Comparison of ENCODE assay signal across 8 cellular contexts in genomic region chr4:119209077-119209476, GRCh38. TPM values are rescaled to one million over a fixed set of nuclear protein-coding genes. Genes with fewer than 3 reads are reported as not detected.
DNase-seq lines count a peak whose midpoint lies in the region; ATAC-seq and TF ChIP-seq lines count a peak whose summit lies in the region.

No MANE protein-coding gene starts in this region.

- H3K27ac Mint-ChIP-seq in activated CD8-positive, alpha-beta T cell treated with anti-CD3 and anti-CD28 coated beads for 36 hours, result peak overlapping the region; percentile 97

- H2AFZ ChIP-seq in ACC112 (ENCODE audit: low read length, unreplicated experiment), result peak overlapping the region; percentile 31

- H3K4me1 ChIP-seq in ACC112 (ENCODE audit: control insufficient read depth, insufficient read depth, low read length, unreplicated experiment), result peaks cover 68% of the 10 kb centered on the region

- peak overlapping the region; percentile 91 for H3K27ac ChIP-seq in ACC112 (ENCODE audit: low read depth, low read length)

- CTCF ChIA-PET in activated CD8-positive, alpha-beta T cell treated with anti-CD3 and anti-CD28 coated beads for 36 hours (lab: Charles Lee), result interaction anchor here (0.7 to 1.0 kb wide), 2 partner anchors 166 to 359 kb away, joined by 3 read pairs; no protein-coding TSS in a partner anchor

- intact Hi-C loops in activated CD8-positive, alpha-beta T cell treated with anti-CD3 and anti-CD28 coated beads for 36 hours (cut with micrococcal nuclease), result no loop called here
- intact Hi-C loops in cardiac septum (cut with DNase I), result no loop called here

- no peaks in the 10 kb centered on the region for H3K27me3 ChIP-seq in ACC112 (ENCODE audit: insufficient read depth, low read length)

- H3K36me3 Mint-ChIP-seq in activated CD8-positive, alpha-beta T cell treated with anti-CD3 and anti-CD28 coated beads for 36 hours (ENCODE audit: low read depth), result peaks cover 2% of the 10 kb centered on the region

- DNase-seq in activated CD8-positive, alpha-beta T cell treated with anti-CD3 and anti-CD28 coated beads for 36 hours, result peak; percentile 79
- peak; percentile 63 for DNase-seq in islet precursor cell
- no peak for DNase-seq in NCI-H2227 treated with DMSO at 0.1 percent for 48 hours (lab: John Stamatoyannopoulos, UW)
- DNase-seq in 8988T, result no peak
- no peak for DNase-seq in cardiac septum (ENCODE audit: low spot score)

- POLR2A ChIA-PET in activated CD8-positive, alpha-beta T cell treated with anti-CD3 and anti-CD28 coated beads for 36 hours (lab: Charles Lee), result interaction anchor here (0.8 to 1.4 kb wide), 3 partner anchors 21 to 91 kb away, joined by 3 to 5 read pairs (median 3); no protein-coding TSS in a partner anchor

- no peak for TF ChIP-seq CTCF in activated CD8-positive, alpha-beta T cell treated with anti-CD3 and anti-CD28 coated beads for 36 hours (IDR thresholded peaks at IDR 0.05)

- ATAC-seq in HG02870 (IDR thresholded peaks at IDR 0.05; ENCODE audit: unreplicated experiment) (peak; percentile 17), GM21381 (IDR thresholded peaks at IDR 0.05; ENCODE audit: unreplicated experiment) (no peak)
- peak; percentile 35 for ATAC-seq in activated CD8-positive, alpha-beta T cell treated with anti-CD3 and anti-CD28 coated beads for 36 hours

- H3K79me2 ChIP-seq in ACC112 (ENCODE audit: control insufficient read depth, insufficient read depth, low read length, unreplicated experiment), result peaks cover 16% of the 10 kb centered on the region

- peak overlapping the region; percentile 17; the same call in 1 of the 2 replicates for H3K4me3 ChIP-seq in ACC112 (ENCODE audit: low read depth, low read length)

- H3K27me3 Mint-ChIP-seq in activated CD8-positive, alpha-beta T cell treated with anti-CD3 and anti-CD28 coated beads for 36 hours, result no peaks in the 10 kb centered on the region

- no peaks in the 10 kb centered on the region for H3K9me3 Mint-ChIP-seq in activated CD8-positive, alpha-beta T cell treated with anti-CD3 and anti-CD28 coated beads for 36 hours

- H3K4me3 Mint-ChIP-seq in activated CD8-positive, alpha-beta T cell treated with anti-CD3 and anti-CD28 coated beads for 36 hours, result peak overlapping the region; percentile 7

- peaks cover 50% of the 10 kb centered on the region for H3K4me1 Mint-ChIP-seq in activated CD8-positive, alpha-beta T cell treated with anti-CD3 and anti-CD28 coated beads for 36 hours (ENCODE audit: low read depth)

- H3K36me3 ChIP-seq in ACC112 (ENCODE audit: insufficient read depth, low read length), result no peaks in the 10 kb centered on the region

RNA-seq across cellular contexts. Expression of gene USP53, which starts 3.4 kb away (rescaled TPM):
- 10 to 100 TPM; 14.4 to 15.8 TPM for total RNA-seq in activated CD8-positive, alpha-beta T cell treated with anti-CD3 and anti-CD28 coated beads for 36 hours
- total RNA-seq in cardiac septum, result 49.7 TPM

Comparison
In these comparisons a context has a peak if more than half of its experiments do, and no peak if none do; other contexts are left out.
1. DNase-seq: peak in activated CD8-positive, alpha-beta T cell treated with anti-CD3 and anti-CD28 coated beads for 36 hours (single experiment) and islet precursor cell (single experiment); none in NCI-H2227 treated with DMSO at 0.1 percent for 48 hours (single experiment), 8988T (single experiment) and cardiac septum (single experiment).